In genomic region chr5:107216587-107216986, GRCh38 we compare ENCODE assay signal across 30 cellular contexts.
A peak's percentile ranks its signal among the peaks of the same experiment; 100 is the strongest.
DNase-seq lines count a peak whose midpoint lies in the region; ATAC-seq and TF ChIP-seq lines count a peak whose summit lies in the region.
"Had no signal": no experiment of that assay in that cellular context is flagged by ENCODE, and none has a peak within 500 bp of the region (broad histone marks: within the 10 kb centered on the region; RNA-seq: fewer than 3 reads in every experiment).

No MANE protein-coding gene starts in this region.

- H3K9me2 ChIP-seq in PC-3 (replicated peaks; ENCODE audit: low read length), result no peaks in the 10 kb centered on the region

- peak; percentile 13 for DNase-seq in Ammon's horn (ENCODE audit: low spot score)
- DNase-seq in PC-3, result no peak
- no peak for DNase-seq in mesenchymal stem cell
- DNase-seq in CD4-positive, alpha-beta memory T cell, result no peak
- DNase-seq in sigmoid colon, result no peak
- DNase-seq in immature natural killer cell, result no peak
- DNase-seq: activated CD4-positive, alpha-beta T cell treated with anti-CD3 and anti-CD28 coated beads, Interleukin-2, amount 10 ng/mL, durations not matched to agents 24 days and 14 days; activated CD8-positive, alpha-beta memory T cell treated with anti-CD3 and anti-CD28 coated beads for 24 hours; activated naive CD4-positive, alpha-beta T cell treated with anti-CD3 and anti-CD28 coated beads, Interleukin-2, amount 50 U/mL, for 16 hours; activated T-cell treated with anti-CD3 and anti-CD28 coated beads for 4 hours; CD4-positive, CD25-positive, alpha-beta regulatory T cell; effector CD4-positive, alpha-beta T cell; H7; hypothalamus; left lung; NCI-H146; NCI-H2107; NCI-H345; NCI-H82; stimulated activated CD4-positive, alpha-beta T cell treated with anti-CD3 and anti-CD28 coated beads, Interleukin-4, amount 100 ng/mL, for 4 hours; T-helper 1 cell; upper lobe of right lung had no signal

- no peak overlapping the region for H2BK5ac ChIP-seq in mesenchymal stem cell (ENCODE audit: low read depth, low read length, poor library complexity, severe bottlenecking)

- no peak overlapping the region for H3K14ac ChIP-seq in mesenchymal stem cell (ENCODE audit: low read length in 2 of 2)

- ATAC-seq in GM19463 (IDR thresholded peaks at IDR 0.05; ENCODE audit: unreplicated experiment) (peak; percentile 38), PC-3 (no peak), GM21825 (IDR thresholded peaks at IDR 0.05; ENCODE audit: unreplicated experiment) (no peak)
- ATAC-seq: A549, HepG2, left lung, sciatic nerve, upper lobe of right lung, WTC11 had no signal

- no peaks in the 10 kb centered on the region for H3K9me3 Mint-ChIP-seq in CD4-positive, alpha-beta memory T cell
- no peaks in the 10 kb centered on the region for H3K9me3 Mint-ChIP-seq in immature natural killer cell
- H3K9me3 Mint-ChIP-seq: activated CD4-positive, alpha-beta T cell treated with anti-CD3 and anti-CD28 coated beads, Interleukin-2, amount 10 ng/mL, durations not matched to agents 24 days and 14 days; activated T-helper 2 cell treated with anti-CD3 and anti-CD28 coated beads, Interferon-gamma antibody, Interleukin-2, Interleukin-4, amounts not matched to agents 10 μg/mL and 5 μg/mL and 100 μg/mL, durations not matched to agents 14 hours and 24 hours and 36 hours; WTC11 had no signal

- H3K23ac ChIP-seq in mesenchymal stem cell (ENCODE audit: low read length in 2 of 2), result no peak overlapping the region

- no peak overlapping the region for H2AK5ac ChIP-seq in mesenchymal stem cell (ENCODE audit: low read length, severe bottlenecking)

- H3K9me3 ChIP-seq in PC-3 (ENCODE audit: low read length), result no peaks in the 10 kb centered on the region
- H3K9me3 ChIP-seq in mesenchymal stem cell (ENCODE audit: control insufficient read depth, low read length), result no peaks in the 10 kb centered on the region
- no peaks in the 10 kb centered on the region for H3K9me3 ChIP-seq in CD4-positive, alpha-beta memory T cell (ENCODE audit: control insufficient read depth in 1 of 2, low read length in 2 of 2)
- no peaks in the 10 kb centered on the region for H3K9me3 ChIP-seq in sigmoid colon
- H3K9me3 ChIP-seq: A549, left lung, upper lobe of right lung had no signal

- 83% methylated on average over 5 of the region's 5 CpGs for WGBS in mesenchymal stem cell
- whole genome bisulfite sequencing in sigmoid colon, 2 donors, result 82 to 84% methylated on average over 5 of the region's 5 CpGs

- H3K36me3 ChIP-seq in PC-3 (ENCODE audit: low read depth, low read length) (no peaks in the 10 kb centered on the region), mesenchymal stem cell (ENCODE audit: control insufficient read depth in 1 of 2, insufficient read depth in 2 of 2, low read depth in 1 of 2, low read length in 2 of 2) (no peaks in the 10 kb centered on the region), sigmoid colon (no peaks in the 10 kb centered on the region)
- H3K36me3 ChIP-seq in CD4-positive, alpha-beta memory T cell (ENCODE audit: insufficient read depth, low read length), result no peaks in the 10 kb centered on the region
- H3K36me3 ChIP-seq: left lung, upper lobe of right lung had no signal

- H2BK15ac ChIP-seq in mesenchymal stem cell (ENCODE audit: low read depth, poor library complexity, severe bottlenecking), result no peak overlapping the region

- H3K9ac ChIP-seq in PC-3 (ENCODE audit: low read length) (no peak overlapping the region), mesenchymal stem cell (ENCODE audit: low read length) (no peak overlapping the region)

- H3K27ac Mint-ChIP-seq in CD4-positive, alpha-beta memory T cell, result no peak overlapping the region
- H3K27ac Mint-ChIP-seq in immature natural killer cell, result no peak overlapping the region
- H3K27ac Mint-ChIP-seq: activated CD4-positive, alpha-beta T cell treated with anti-CD3 and anti-CD28 coated beads, Interleukin-2, amount 10 ng/mL, durations not matched to agents 24 days and 14 days; activated T-helper 2 cell treated with anti-CD3 and anti-CD28 coated beads, Interferon-gamma antibody, Interleukin-2, Interleukin-4, amounts not matched to agents 10 μg/mL and 5 μg/mL and 100 μg/mL, durations not matched to agents 14 hours and 24 hours and 36 hours; CD4-positive, CD25-positive, alpha-beta regulatory T cell; WTC11 had no signal

- peaks cover 36% of the 10 kb centered on the region for H3K4me1 ChIP-seq in PC-3 (ENCODE audit: insufficient read depth, low read length)
- no peaks in the 10 kb centered on the region for H3K4me1 ChIP-seq in mesenchymal stem cell (ENCODE audit: control insufficient read depth, insufficient read depth, low read depth, low read length)
- H3K4me1 ChIP-seq in CD4-positive, alpha-beta memory T cell (ENCODE audit: insufficient read depth, low read length), result no peaks in the 10 kb centered on the region
- H3K4me1 ChIP-seq in sigmoid colon, result peaks cover 0 to 14% (median 7%) of the 10 kb centered on the region in 4 donors
- H3K4me1 ChIP-seq: left lung, upper lobe of right lung had no signal

- no peaks in the 10 kb centered on the region for H3K36me3 Mint-ChIP-seq in CD4-positive, alpha-beta memory T cell
- no peaks in the 10 kb centered on the region for H3K36me3 Mint-ChIP-seq in immature natural killer cell
- H3K36me3 Mint-ChIP-seq: CD4-positive, CD25-positive, alpha-beta regulatory T cell; WTC11 had no signal

- no peaks in the 10 kb centered on the region for H3K79me1 ChIP-seq in mesenchymal stem cell (replicated peaks; ENCODE audit: low read length, poor library complexity, severe bottlenecking)

- H4K8ac ChIP-seq in mesenchymal stem cell (ENCODE audit: low read length), result no peak overlapping the region

- no TSS peak for BruUV-seq in PC-3 (replicated peaks; lab: Mats Ljungman, UMichigan)

- no peak overlapping the region for H2BK120ac ChIP-seq in mesenchymal stem cell (ENCODE audit: low read depth, low read length)

- no peak for TF ChIP-seq CTCF in PC-3 (conservative IDR thresholded peaks at IDR 0.05; ENCODE audit: low read depth, low read length)
- TF ChIP-seq CTCF in sigmoid colon (IDR thresholded peaks at IDR 0.05), result no peak

- H3K27me3 ChIP-seq in PC-3 (ENCODE audit: low read length) (no peaks in the 10 kb centered on the region), mesenchymal stem cell (ENCODE audit: control insufficient read depth in 1 of 2, insufficient read depth in 1 of 2, low read length in 2 of 2) (no peaks in the 10 kb centered on the region), sigmoid colon (no peaks in the 10 kb centered on the region)
- H3K27me3 ChIP-seq in CD4-positive, alpha-beta memory T cell (ENCODE audit: insufficient read depth, low read length), result no peaks in the 10 kb centered on the region
- H3K27me3 ChIP-seq: left lung, upper lobe of right lung had no signal

- no peak overlapping the region for H3K4me3 Mint-ChIP-seq in CD4-positive, alpha-beta memory T cell
- no peak overlapping the region for H3K4me3 Mint-ChIP-seq in immature natural killer cell
- H3K4me3 Mint-ChIP-seq: activated CD4-positive, alpha-beta T cell treated with anti-CD3 and anti-CD28 coated beads, Interleukin-2, amount 10 ng/mL, durations not matched to agents 24 days and 14 days; CD4-positive, CD25-positive, alpha-beta regulatory T cell; WTC11 had no signal

- H2BK12ac ChIP-seq in mesenchymal stem cell (ENCODE audit: low read length in 2 of 2), result no peak overlapping the region

- POLR2A ChIA-PET in PC-3 (lab: Charles Lee; ENCODE audit: unreplicated experiment), result no interaction called here
- POLR2A ChIA-PET in CD4-positive, alpha-beta memory T cell (lab: Charles Lee; ENCODE audit: partially characterized antibody), result no interaction called here

- no peaks in the 10 kb centered on the region for H4K20me1 ChIP-seq in PC-3 (ENCODE audit: low read length)

- H2AFZ ChIP-seq in PC-3 (ENCODE audit: low read length) (no peak overlapping the region), mesenchymal stem cell (ENCODE audit: low read depth, low read length) (peak overlapping the region; percentile 33)

- H3K27ac ChIP-seq in PC-3 (ENCODE audit: low read length) (no peak overlapping the region), mesenchymal stem cell (ENCODE audit: low read length, poor library complexity, severe bottlenecking) (no peak overlapping the region), sigmoid colon (no peak overlapping the region)
- H3K27ac ChIP-seq in CD4-positive, alpha-beta memory T cell (ENCODE audit: low read depth, low read length), result no peak overlapping the region
- H3K27ac ChIP-seq: left lung, RWPE1, upper lobe of right lung had no signal

- H4K91ac ChIP-seq in mesenchymal stem cell (ENCODE audit: low read length), result no peak overlapping the region

- H3K27me3 Mint-ChIP-seq in CD4-positive, alpha-beta memory T cell, result no peaks in the 10 kb centered on the region
- H3K27me3 Mint-ChIP-seq in immature natural killer cell (ENCODE audit: low read depth in 3 of 3), result peaks cover 0 to 3% (median 0%) of the 10 kb centered on the region in 3 donors
- H3K27me3 Mint-ChIP-seq: activated CD4-positive, alpha-beta T cell treated with anti-CD3 and anti-CD28 coated beads, Interleukin-2, amount 10 ng/mL, durations not matched to agents 24 days and 14 days; CD4-positive, CD25-positive, alpha-beta regulatory T cell had no signal

- H3K79me2 ChIP-seq in PC-3 (ENCODE audit: low read length), result no peaks in the 10 kb centered on the region

- H3K4me3 ChIP-seq in PC-3 (ENCODE audit: low read length) (no peak overlapping the region), mesenchymal stem cell (ENCODE audit: insufficient read depth in 1 of 2, low read depth in 1 of 2, low read length in 2 of 2) (no peak overlapping the region), sigmoid colon (no peak overlapping the region)
- H3K4me3 ChIP-seq in CD4-positive, alpha-beta memory T cell (ENCODE audit: low read length in 2 of 2), result no peak overlapping the region
- H3K4me3 ChIP-seq: A549, left lung, upper lobe of right lung had no signal

- no peaks in the 10 kb centered on the region for H3F3A ChIP-seq in PC-3 (ENCODE audit: low read length, unreplicated experiment)

- H3K4me2 ChIP-seq in PC-3 (ENCODE audit: low read length) (peak overlapping the region; percentile 76; the same call in 1 of the 2 replicates), mesenchymal stem cell (ENCODE audit: low read length, poor library complexity, severe bottlenecking) (no peak overlapping the region)
- H3K4me2 ChIP-seq: A549 had no signal

- TF ChIP-seq POLR2A in sigmoid colon (IDR thresholded peaks at IDR 0.05), result no peak

- intact Hi-C loops in PC-3 (cut with micrococcal nuclease), result no loop called here
- intact Hi-C loops in CD4-positive, alpha-beta memory T cell (cut with micrococcal nuclease), result no loop called here
- intact Hi-C loops in sigmoid colon (cut with DNase I), result no loop called here

- no peak for TF ChIP-seq EP300 in sigmoid colon (IDR thresholded peaks at IDR 0.05)

- H3K18ac ChIP-seq in mesenchymal stem cell (ENCODE audit: low read depth in 1 of 2, low read length in 2 of 2), result no peak overlapping the region

- no peak overlapping the region for H3K4ac ChIP-seq in mesenchymal stem cell (ENCODE audit: low read depth in 1 of 2, low read length in 2 of 2)

- CTCF ChIA-PET in PC-3 (lab: Charles Lee), result no interaction called here
- CTCF ChIA-PET in CD4-positive, alpha-beta memory T cell (lab: Charles Lee; ENCODE audit: partially characterized antibody), result no interaction called here

- no peaks in the 10 kb centered on the region for H3K4me1 Mint-ChIP-seq in CD4-positive, alpha-beta memory T cell
- H3K4me1 Mint-ChIP-seq in immature natural killer cell, result no peaks in the 10 kb centered on the region
- H3K4me1 Mint-ChIP-seq: activated CD4-positive, alpha-beta T cell treated with anti-CD3 and anti-CD28 coated beads, Interleukin-2, amount 10 ng/mL, durations not matched to agents 24 days and 14 days; CD4-positive, CD25-positive, alpha-beta regulatory T cell; WTC11 had no signal
